8 cellular contexts compared by ENCODE assay signal in genomic region chr11:95835768-95836488, GRCh38. TPM values are rescaled to one million over a fixed set of nuclear protein-coding genes. Genes with fewer than 3 reads are reported as not detected.
DNase-seq lines count a peak whose midpoint lies in the region; ATAC-seq and TF ChIP-seq lines count a peak whose summit lies in the region.

No MANE protein-coding gene starts in this region.

- peak; percentile 93 for ATAC-seq in GM19468 (IDR thresholded peaks at IDR 0.05; ENCODE audit: extremely low read depth, unreplicated experiment)
- peak; percentile 79 for ATAC-seq in HG03571 (IDR thresholded peaks at IDR 0.05; ENCODE audit: unreplicated experiment)

- H3K9me3 ChIP-seq in Caco-2 = no peaks in the 10 kb centered on the region

- no peak overlapping the region for H3K27ac Mint-ChIP-seq in Caco-2 (ENCODE audit: unreplicated experiment)
- H3K27ac Mint-ChIP-seq in endothelial cell (ENCODE audit: unreplicated experiment) = peak overlapping the region; percentile 43

- intact Hi-C loops in Caco-2 (cut with micrococcal nuclease; ENCODE audit: unreplicated experiment) = loop anchor here (1.0 to 5.0 kb wide), 7 partner anchors 132 to 684 kb away; partner anchors contain the start of gene MAML2

- H3K27me3 ChIP-seq in Caco-2 (replicated peaks; ENCODE audit: control insufficient read depth, insufficient read depth, low read length) = no peaks in the 10 kb centered on the region

- H3K4me1 ChIP-seq in Caco-2 = no peaks in the 10 kb centered on the region; the same call in 1 of the 2 replicates

- TF ChIP-seq CTCF in Caco-2 (IDR thresholded peaks at IDR 0.05; ENCODE audit: insufficient read depth in 1 of 2, low read depth in 1 of 2, low read length in 1 of 2, severe bottlenecking in 1 of 2, unreplicated experiment in 1 of 2) = peak; percentile 97 to 98
- TF ChIP-seq CTCF in endothelial cell (IDR thresholded peaks at IDR 0.05; ENCODE audit: unreplicated experiment) = peak; percentile 84

- CTCF ChIA-PET in Caco-2 (lab: Charles Lee) = interaction anchor here (0.6 to 1.9 kb wide), 23 partner anchors 9 to 681 kb away, joined by 3 to 47 read pairs (median 5); partner anchors contain the start of genes CCDC82, CEP57, JRKL and MAML2

- peaks cover 85% of the 10 kb centered on the region for H3K36me3 Mint-ChIP-seq in Caco-2 (ENCODE audit: insufficient read depth, unreplicated experiment)
- peaks cover 9% of the 10 kb centered on the region for H3K36me3 Mint-ChIP-seq in endothelial cell (ENCODE audit: low read depth, unreplicated experiment)

- H3K36me3 ChIP-seq in Caco-2 (ENCODE audit: control insufficient read depth, insufficient read depth, low read length) = 0 out of 2 replicates have a peak, but pooled peaks cover 2% of the 10 kb centered on the region

- POLR2A ChIA-PET in Caco-2 (lab: Charles Lee) = interaction anchor here (0.6 to 1.4 kb wide), 2 partner anchors 46 to 554 kb away, joined by 4 to 10 read pairs; partner anchors contain the start of genes CCDC82, FAM76B and JRKL

- H3K9me3 Mint-ChIP-seq in Caco-2 (ENCODE audit: unreplicated experiment) (no peaks in the 10 kb centered on the region), endothelial cell (ENCODE audit: unreplicated experiment) (no peaks in the 10 kb centered on the region)

- H3K27me3 Mint-ChIP-seq in Caco-2 (ENCODE audit: insufficient read depth, unreplicated experiment) (no peaks in the 10 kb centered on the region), endothelial cell (ENCODE audit: unreplicated experiment) (no peaks in the 10 kb centered on the region)

- H3K4me3 Mint-ChIP-seq in Caco-2 (ENCODE audit: unreplicated experiment) = no peak overlapping the region
- no peak overlapping the region for H3K4me3 Mint-ChIP-seq in endothelial cell (ENCODE audit: unreplicated experiment)

- H3K4me1 Mint-ChIP-seq in Caco-2 (ENCODE audit: low read depth, unreplicated experiment) = peaks cover 6% of the 10 kb centered on the region
- no peaks in the 10 kb centered on the region for H3K4me1 Mint-ChIP-seq in endothelial cell (ENCODE audit: unreplicated experiment)

- peak; percentile 84 to 85 for DNase-seq in Caco-2
- peak; percentile 68 for DNase-seq in NCI-H774 (lab: John Stamatoyannopoulos, UW)
- peak; percentile 65 for DNase-seq in activated CD8-positive, alpha-beta memory T cell treated with anti-CD3 and anti-CD28 coated beads for 24 hours
- peak; percentile 70 for DNase-seq in endothelial cell (ENCODE audit: low spot score)
- peak; percentile 66 for DNase-seq in mucosa of gallbladder (ENCODE audit: low spot score)
- peak; percentile 18 to 41 for DNase-seq in stimulated activated CD8-positive, alpha-beta memory T cell treated with anti-CD3 and anti-CD28 coated beads, Interleukin-7, amount 100 ng/mL, for 4 hours (ENCODE audit: low read depth in 2 of 2)

- BruUV-seq in Caco-2 (replicated peaks; lab: Mats Ljungman, UMichigan) = no TSS peak

- no peak overlapping the region for H3K4me3 ChIP-seq in Caco-2 (ENCODE audit: low read depth, low read length)

RNA-seq across cellular contexts. Expression of gene CEP57, which starts 45.6 kb away (rescaled TPM):
- 117 and 125 TPM in 2 replicates for total RNA-seq in Caco-2 (2022)
- 51.4 TPM for total RNA-seq in endothelial cell (ENCODE audit: unreplicated experiment)
- total RNA-seq in mucosa of gallbladder = 82.9 TPM

RNA-seq across cellular contexts. Expression of gene FAM76B, which starts 46.3 kb away (rescaled TPM):
- 61.3 and 64.3 TPM in 2 replicates for total RNA-seq in Caco-2 (2022)
- total RNA-seq in endothelial cell (ENCODE audit: unreplicated experiment) = 24.2 TPM
- total RNA-seq in mucosa of gallbladder = 24.2 TPM

Comparison
In these comparisons a context has a peak if more than half of its experiments do, and no peak if none do; other contexts are left out.
1. DNase-seq: peak in every context shown above with its lines; median percentile 84 in Caco-2; 70 in endothelial cell; 68 in NCI-H774; 66 in mucosa of gallbladder; 65 in activated CD8-positive, alpha-beta memory T cell treated with anti-CD3 and anti-CD28 coated beads for 24 hours; 30 in stimulated activated CD8-positive, alpha-beta memory T cell treated with anti-CD3 and anti-CD28 coated beads, Interleukin-7, amount 100 ng/mL, for 4 hours.